Comparison of ENCODE assay signal across 33 cellular contexts in the genomic region with DNA sequence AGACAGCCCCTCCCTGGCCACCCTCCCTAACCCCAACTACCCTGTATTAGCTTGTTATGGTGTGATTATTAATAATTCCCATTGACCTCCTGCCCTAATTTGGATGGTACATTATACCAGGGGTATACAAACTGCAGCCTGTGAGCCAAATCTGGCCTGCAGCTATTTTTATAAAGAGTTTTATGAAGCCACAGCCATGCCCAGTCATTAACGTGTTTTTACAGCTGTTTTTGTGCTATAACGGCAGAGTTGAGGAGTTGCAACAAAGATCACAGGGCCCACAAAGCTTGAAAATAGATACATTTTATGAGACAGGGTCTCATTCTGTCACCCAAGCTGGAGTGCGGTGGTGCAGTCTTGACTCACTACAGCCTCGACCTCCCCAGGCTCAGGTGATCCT. TPM values are rescaled to one million over a fixed set of nuclear protein-coding genes. Genes with fewer than 3 reads are reported as not detected.
"Had no signal": no experiment of that assay in that cellular context is flagged by ENCODE, and none has a peak within 500 bp of the region (broad histone marks: within the 10 kb centered on the region; RNA-seq: fewer than 3 reads in every experiment).

No MANE protein-coding gene starts in this region.

- H3K4me3 ChIP-seq: ascending aorta, cardiac muscle cell, MG63 had no signal

- H3K9me3 ChIP-seq: ascending aorta, MG63 had no signal

- H3K27ac ChIP-seq: ascending aorta, cardiac muscle cell, RWPE1, VCaP had no signal

- DNase-seq: activated B cell treated with CpG ODN at 0.5 μM for 24 hours; activated CD4-positive, alpha-beta memory T cell treated with anti-CD3 and anti-CD28 coated beads for 36 hours; activated CD4-positive, alpha-beta T cell treated with anti-CD3 and anti-CD28 coated beads for 4 hours; activated CD4-positive, alpha-beta T cell treated with anti-CD3 and anti-CD28 coated beads, Interleukin-2, amount 50 U/mL, for 1 hour; activated CD4-positive, CD25-positive, alpha-beta regulatory T cell treated with anti-CD3 and anti-CD28 coated beads, Interleukin-2, amount 50 U/mL, for 72 hours; activated CD8-positive, alpha-beta memory T cell treated with anti-CD3 and anti-CD28 coated beads, Interleukin-2, amount 50 U/mL, for 4 hours; activated gamma-delta T cell; activated naive CD4-positive, alpha-beta T cell treated with Interleukin-2 at 50 U/mL for 16 hours; activated naive CD8-positive, alpha-beta T cell treated with anti-CD3 and anti-CD28 coated beads, Interleukin-2, amount 10 ng/mL, durations not matched to agents 7 days and 5 days; activated T-cell treated with anti-CD3 and anti-CD28 coated beads for 4 hours; activated T-cell treated with anti-CD3 and anti-CD28 coated beads, Interleukin-2, amount 50 U/mL, for 72 hours; amygdala; MG63; NCI-H1048; NCI-H1105 treated with DMSO at 0.1 percent for 48 hours; NCI-H1436; NCI-H1694; NCI-H1930; NCI-H345; NCI-H524 treated with DMSO at 0.1 percent for 48 hours; PC-3; SIG-M5; SW 1271; T-helper 1 cell; T-helper 9 cell had no signal

- H3K27me3 ChIP-seq: ascending aorta, cardiac muscle cell, MG63 had no signal

RNA-seq across cellular contexts. Expression of a gene that starts 37.1 kb away (rescaled TPM):
- total RNA-seq: activated B cell treated with CpG ODN at 0.5 μM for 24 hours; activated CD4-positive, alpha-beta memory T cell treated with anti-CD3 and anti-CD28 coated beads for 36 hours; activated naive CD8-positive, alpha-beta T cell treated with anti-CD3 and anti-CD28 coated beads, Interleukin-2, amount 10 ng/mL, durations not matched to agents 7 days and 5 days; activated T-cell treated with anti-CD3 and anti-CD28 coated beads, Interleukin-2, amount 50 U/mL, for 72 hours; activated T-helper 17 cell treated with anti-CD3 and anti-CD28 coated beads, Interleukin-2, amount 50 U/mL, for 72 hours; ascending aorta; cardiac muscle cell; NCI-H460; PC-3; Right ventricle myocardium inferior had no signal
- polyA plus RNA-seq: adipose tissue, cardiac muscle cell had no signal
